In genomic region chr19:47697863-47698609, GRCh38 we compare ENCODE assay signal across 1 cellular context.
TF ChIP-seq lines count a peak whose summit lies in the region.

No MANE protein-coding gene starts in this region.

TF ChIP-seq in HepG2, 621 proteins besides CTCF, POLR2A, EP300 and RAD21 (continued from another document):
- TF ChIP-seq ZSCAN30 (CRISPR knock-in tag; IDR thresholded peaks at IDR 0.05) (no peak), ZNF263 (CRISPR knock-in tag; IDR thresholded peaks at IDR 0.05) (no peak), ZNF784 (CRISPR knock-in tag; IDR thresholded peaks at IDR 0.05; ENCODE audit: borderline replicate concordance) (no peak), TFAP4 (IDR thresholded peaks at IDR 0.05; ENCODE audit: borderline replicate concordance, low read depth) (no peak), POLR2AphosphoS5 (IDR thresholded peaks at IDR 0.05; ENCODE audit: low read depth, low read length) (no peak), SKI (IDR thresholded peaks at IDR 0.05; ENCODE audit: partially characterized antibody) (no peak), AHR (CRISPR knock-in tag; IDR thresholded peaks at IDR 0.05) (0 out of 2 replicates have a peak, but pooled peaks have one; percentile 43), HMGXB4 (CRISPR knock-in tag; IDR thresholded peaks at IDR 0.05; ENCODE audit: borderline replicate concordance in 1 of 2, low read depth in 1 of 2) (peak in 1 of 2 experiments; percentile 43; a peak in 1 of 4 replicates), SP5 (CRISPR knock-in tag; IDR thresholded peaks at IDR 0.05; ENCODE audit: borderline replicate concordance, low read depth) (no peak; the same call in 1 of the 2 replicates), ZFAT (CRISPR knock-in tag; conservative IDR thresholded peaks at IDR 0.05) (no peak), ZNF318 (CRISPR knock-in tag; IDR thresholded peaks at IDR 0.05) (no peak), NFE2L2 (IDR thresholded peaks at IDR 0.05; ENCODE audit: low read length) (no peak), E2F5 (CRISPR knock-in tag; conservative IDR thresholded peaks at IDR 0.05) (no peak), GTF2F1 (IDR thresholded peaks at IDR 0.05; ENCODE audit: low read length) (no peak), RFX5 (IDR thresholded peaks at IDR 0.05; ENCODE audit: low read depth, low read length) (no peak), ZNF580 (CRISPR knock-in tag; IDR thresholded peaks at IDR 0.05; ENCODE audit: borderline replicate concordance, low read depth) (no peak), FOXO4 (CRISPR knock-in tag; conservative IDR thresholded peaks at IDR 0.05) (no peak)
